8 cellular contexts compared by ENCODE assay signal in the genomic region with DNA sequence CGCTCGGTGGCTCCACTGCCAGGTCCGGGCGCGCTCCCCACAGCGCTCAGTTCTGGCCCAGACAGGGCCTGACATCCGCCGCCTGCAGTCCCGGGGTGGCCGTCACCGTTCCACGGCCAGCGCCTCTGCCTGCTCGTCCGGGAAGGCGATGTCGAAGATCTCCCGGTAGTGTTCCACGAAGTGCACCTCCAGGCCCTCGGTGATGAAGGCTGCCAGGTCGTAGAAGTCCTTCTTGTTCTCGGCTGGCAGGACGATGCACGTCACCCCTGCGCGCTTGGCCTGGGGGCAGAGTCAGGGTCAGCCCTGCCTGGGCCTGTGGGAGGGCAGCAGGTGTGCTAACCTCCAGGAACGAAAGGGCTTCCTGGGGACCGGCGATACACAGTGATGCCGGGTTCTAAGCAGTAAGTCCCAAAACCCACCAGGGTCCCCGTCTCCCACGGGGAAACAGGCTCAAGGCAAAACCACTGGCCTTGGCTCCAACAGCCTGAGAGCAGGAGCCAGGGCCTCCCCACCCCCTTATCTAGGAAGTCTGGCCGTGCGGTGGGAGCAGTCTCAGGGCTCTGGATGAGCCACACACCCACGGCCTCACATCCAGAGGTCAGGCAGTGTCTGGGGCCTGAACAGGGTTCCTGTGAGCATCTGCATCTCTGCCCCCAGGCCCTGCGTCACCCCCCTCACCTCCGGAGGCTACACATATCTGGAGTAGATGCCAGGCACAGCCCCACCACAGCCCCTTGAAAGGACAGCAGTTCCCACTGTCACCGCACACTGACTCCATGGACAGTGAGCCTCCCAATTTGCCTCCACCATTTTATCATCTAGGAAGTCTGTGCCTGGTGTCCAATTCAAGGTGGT. TPM values are rescaled to one million over a fixed set of nuclear protein-coding genes. Genes with fewer than 3 reads are reported as not detected.
DNase-seq lines count a peak whose midpoint lies in the region; ATAC-seq and TF ChIP-seq lines count a peak whose summit lies in the region.

No MANE protein-coding gene starts in this region.

- H3K36me3 Mint-ChIP-seq in CD4-positive, CD25-positive, alpha-beta regulatory T cell = peaks cover 8% of the 10 kb centered on the region
- H3K36me3 Mint-ChIP-seq in neural progenitor cell = no peaks in the 10 kb centered on the region

- H3K4me3 ChIP-seq in CD4-positive, CD25-positive, alpha-beta regulatory T cell (ENCODE audit: low read depth, low read length) = no peak overlapping the region
- H3K4me3 ChIP-seq in Karpas-422 (ENCODE audit: low read length) (peak overlapping the region; percentile 97), breast epithelium (peak overlapping the region; percentile 81 to 99 (median 85)), neural progenitor cell (peak overlapping the region; percentile 98)

- no peaks in the 10 kb centered on the region for H3K9me3 ChIP-seq in CD4-positive, CD25-positive, alpha-beta regulatory T cell (ENCODE audit: control insufficient read depth in 2 of 2, low read length in 2 of 2)
- H3K9me3 ChIP-seq in Karpas-422 (ENCODE audit: low read length) (no peaks in the 10 kb centered on the region), breast epithelium (no peaks in the 10 kb centered on the region), neural progenitor cell (ENCODE audit: low read depth) (no peaks in the 10 kb centered on the region)

- peaks cover 38% of the 10 kb centered on the region for H3F3A ChIP-seq in neural progenitor cell (ENCODE audit: low read depth)

- peaks cover 0 to 45% (median 16%) of the 10 kb centered on the region in 4 donors for H3K4me1 Mint-ChIP-seq in CD4-positive, CD25-positive, alpha-beta regulatory T cell
- peaks cover 15% of the 10 kb centered on the region for H3K4me1 Mint-ChIP-seq in neural progenitor cell

- H3K9me2 ChIP-seq in Karpas-422 (replicated peaks; ENCODE audit: insufficient read depth, low read length) = no peaks in the 10 kb centered on the region

- H3K4me2 ChIP-seq in Karpas-422 (ENCODE audit: low read depth, low read length, poor library complexity, severe bottlenecking) (peak overlapping the region; percentile 95), neural progenitor cell (peak overlapping the region; percentile 82)

- no peak for TF ChIP-seq POLR2A in breast epithelium (IDR thresholded peaks at IDR 0.05)

- H3K4me1 ChIP-seq in CD4-positive, CD25-positive, alpha-beta regulatory T cell (ENCODE audit: control insufficient read depth, insufficient read depth, low read length, poor library complexity, severe bottlenecking) = peaks cover 25% of the 10 kb centered on the region
- H3K4me1 ChIP-seq in Karpas-422 (ENCODE audit: low read length) (peaks cover 15% of the 10 kb centered on the region), breast epithelium (peaks cover 7 to 8% of the 10 kb centered on the region in 2 donors), neural progenitor cell (no peaks in the 10 kb centered on the region)

- H3K27ac ChIP-seq in CD4-positive, CD25-positive, alpha-beta regulatory T cell (ENCODE audit: insufficient read depth, low read length, poor library complexity, severe bottlenecking) = peak overlapping the region; percentile 91
- H3K27ac ChIP-seq in Karpas-422 (ENCODE audit: low read length) (no peak overlapping the region), breast epithelium (peak overlapping the region; percentile 97), neural progenitor cell (no peak overlapping the region)

- peaks cover 10% of the 10 kb centered on the region for H3K27me3 Mint-ChIP-seq in CD4-positive, CD25-positive, alpha-beta regulatory T cell
- H3K27me3 Mint-ChIP-seq in neural progenitor cell (ENCODE audit: insufficient read depth, low read depth) = peaks cover 16% of the 10 kb centered on the region

- peaks cover 0 to 2% (median 0%) of the 10 kb centered on the region in 7 donors for H3K9me3 Mint-ChIP-seq in CD4-positive, CD25-positive, alpha-beta regulatory T cell
- no peaks in the 10 kb centered on the region for H3K9me3 Mint-ChIP-seq in neural progenitor cell

- H3K4me3 Mint-ChIP-seq in CD4-positive, CD25-positive, alpha-beta regulatory T cell = peak overlapping the region; percentile 85 to 96 (median 94)
- peak overlapping the region; percentile 98 for H3K4me3 Mint-ChIP-seq in neural progenitor cell

- DNase-seq in CD4-positive, CD25-positive, alpha-beta regulatory T cell = no peak
- DNase-seq in Karpas-422 = no peak
- no peak for DNase-seq in breast epithelium (ENCODE audit: low spot score in 2 of 2)
- no peak for DNase-seq in neural progenitor cell (ENCODE audit: low spot score)
- DNase-seq in kidney glomerular epithelial cell (lab: John Stamatoyannopoulos, UW) = no peak

- TF ChIP-seq CTCF in breast epithelium (IDR thresholded peaks at IDR 0.05) = no peak
- TF ChIP-seq CTCF in neural progenitor cell (IDR thresholded peaks at IDR 0.05) = no peak

- H3K9ac ChIP-seq in Karpas-422 (ENCODE audit: low read length) (peak overlapping the region; percentile 100), neural progenitor cell (no peak overlapping the region)

- intact Hi-C loops in breast epithelium (cut with DNase I; ENCODE audit: low total_unique reads) = loop anchor here (10.0 kb wide), 1 partner anchor 1053 kb away; no protein-coding TSS in a partner anchor

- H4K20me1 ChIP-seq in Karpas-422 (ENCODE audit: insufficient read depth, low read depth, low read length) (peaks cover 57% of the 10 kb centered on the region), neural progenitor cell (ENCODE audit: low read depth) (peaks cover 66% of the 10 kb centered on the region)

- ATAC-seq in CD4-positive, CD25-positive, alpha-beta regulatory T cell (ENCODE audit: low read depth in 2 of 2) = no peak
- ATAC-seq in HG03097 (IDR thresholded peaks at IDR 0.05; ENCODE audit: low FRiP score, unreplicated experiment) (no peak), HG03196 (IDR thresholded peaks at IDR 0.05; ENCODE audit: unreplicated experiment) (no peak), HG03442 (IDR thresholded peaks at IDR 0.05; ENCODE audit: unreplicated experiment) (no peak)

- H2AFZ ChIP-seq in Karpas-422 (ENCODE audit: low read length) = no peak overlapping the region
- H2AFZ ChIP-seq in neural progenitor cell (replicated peaks) = no peak overlapping the region

- H3K79me2 ChIP-seq in Karpas-422 (ENCODE audit: low read length) (peaks cover 43% of the 10 kb centered on the region), neural progenitor cell (ENCODE audit: low read depth) (peaks cover 43% of the 10 kb centered on the region)

- no peaks in the 10 kb centered on the region for H3K27me3 ChIP-seq in CD4-positive, CD25-positive, alpha-beta regulatory T cell (ENCODE audit: control insufficient read depth, insufficient read depth, low read length)
- no peaks in the 10 kb centered on the region for H3K27me3 ChIP-seq in Karpas-422 (ENCODE audit: low read length)
- no peaks in the 10 kb centered on the region for H3K27me3 ChIP-seq in breast epithelium
- no peaks in the 10 kb centered on the region for H3K27me3 ChIP-seq in neural progenitor cell

- peak overlapping the region in 2 of 3 donors; percentile 84 to 86 for H3K27ac Mint-ChIP-seq in CD4-positive, CD25-positive, alpha-beta regulatory T cell
- H3K27ac Mint-ChIP-seq in neural progenitor cell = no peak overlapping the region

- peaks cover 48% of the 10 kb centered on the region for H3K36me3 ChIP-seq in CD4-positive, CD25-positive, alpha-beta regulatory T cell (ENCODE audit: control insufficient read depth, insufficient read depth, low read length)
- H3K36me3 ChIP-seq in Karpas-422 (ENCODE audit: insufficient read depth, low read length) (peaks cover 28% of the 10 kb centered on the region), breast epithelium (peaks cover 10% of the 10 kb centered on the region), neural progenitor cell (no peaks in the 10 kb centered on the region)

RNA-seq across cellular contexts. Expression of a gene that starts 2.1 kb away (rescaled TPM):
- 984 TPM for total RNA-seq in CD4-positive, CD25-positive, alpha-beta regulatory T cell
- 1,000 to 10,000 TPM; 1,952 to 2,703 (median 2,229) TPM for polyA plus RNA-seq in CD4-positive, CD25-positive, alpha-beta regulatory T cell
- total RNA-seq in Karpas-422 (2014; rRNA removed; shearing (Covaris generic); ENCODE audit: low replicate concordance) = 3,189 and 3,229 TPM in 2 replicates
- total RNA-seq in breast epithelium (1,000 to 10,000 TPM in 1 of 3 donors, 100 to 1,000 TPM in 2; 687 to 1,274 (median 863) TPM), neural progenitor cell (ENCODE audit: low replicate concordance) (778 and 991 TPM in 2 replicates)

RNA-seq across cellular contexts. Expression of a gene that starts 11.3 kb away (rescaled TPM):
- total RNA-seq in CD4-positive, CD25-positive, alpha-beta regulatory T cell = 2.4 TPM
- 1 to 10 TPM; 1.8 to 3.0 (median 2.3) TPM for polyA plus RNA-seq in CD4-positive, CD25-positive, alpha-beta regulatory T cell
- total RNA-seq in Karpas-422 (2014; rRNA removed; shearing (Covaris generic); ENCODE audit: low replicate concordance) = 6.9 and 9.0 TPM in 2 replicates
- total RNA-seq in breast epithelium = 10 to 100 TPM; 10.4 to 13.1 (median 11.1) TPM
- 7.7 and 60.5 TPM in 2 replicates for total RNA-seq in neural progenitor cell (ENCODE audit: low replicate concordance)

RNA-seq across cellular contexts. Expression of a gene that starts 11.8 kb away (rescaled TPM):
- 21.2 TPM for total RNA-seq in CD4-positive, CD25-positive, alpha-beta regulatory T cell
- polyA plus RNA-seq in CD4-positive, CD25-positive, alpha-beta regulatory T cell = 100 to 1,000 TPM in 2 of 4 donors, 10 to 100 TPM in 2; 90.6 to 110 (median 100) TPM
- total RNA-seq in Karpas-422 (2014; rRNA removed; shearing (Covaris generic); ENCODE audit: low replicate concordance) = 63.4 and 118 TPM in 2 replicates
- total RNA-seq in breast epithelium (10 to 100 TPM; 29.4 to 49.5 (median 44.3) TPM), neural progenitor cell (ENCODE audit: low replicate concordance) (7.5 and 15.0 TPM in 2 replicates)

RNA-seq across cellular contexts. Expression of a gene that starts 27.8 kb away (rescaled TPM):
- total RNA-seq in CD4-positive, CD25-positive, alpha-beta regulatory T cell = 67.6 TPM
- polyA plus RNA-seq in CD4-positive, CD25-positive, alpha-beta regulatory T cell = 10 to 100 TPM; 16.4 to 22.8 (median 20.3) TPM
- total RNA-seq in Karpas-422 (2014; rRNA removed; shearing (Covaris generic); ENCODE audit: low replicate concordance) = 65.7 and 165 TPM in 2 replicates
- 10 to 100 TPM; 48.1 to 66.2 (median 60.6) TPM for total RNA-seq in breast epithelium
- 35.9 and 68.4 TPM in 2 replicates for total RNA-seq in neural progenitor cell (ENCODE audit: low replicate concordance)

RNA-seq across cellular contexts. Expression of a gene that starts 28.3 kb away (rescaled TPM):
- not detected for total RNA-seq in CD4-positive, CD25-positive, alpha-beta regulatory T cell
- polyA plus RNA-seq in CD4-positive, CD25-positive, alpha-beta regulatory T cell = under 1 TPM in 1 of 4 donors, not detected in 3; 0.17 TPM
- total RNA-seq in Karpas-422 (2014; rRNA removed; shearing (Covaris generic); ENCODE audit: low replicate concordance) = not detected in 2 replicates
- total RNA-seq in breast epithelium = not detected
- total RNA-seq in neural progenitor cell (ENCODE audit: low replicate concordance) = not detected in 2 replicates

Comparison
In these comparisons a context has a peak if more than half of its experiments do, and no peak if none do; other contexts are left out.
1. H3K27ac ChIP-seq: peak in CD4-positive, CD25-positive, alpha-beta regulatory T cell (single experiment) and breast epithelium (2 of 2); none in Karpas-422 (single experiment) and neural progenitor cell (single experiment).